ENCODE assay signal across 17 cellular contexts in genomic region chr5:156273325-156273724, GRCh38. TPM values are rescaled to one million over a fixed set of nuclear protein-coding genes. Genes with fewer than 3 reads are reported as not detected.
A peak's percentile ranks its signal among the peaks of the same experiment; 100 is the strongest.
DNase-seq lines count a peak whose midpoint lies in the region; ATAC-seq and TF ChIP-seq lines count a peak whose summit lies in the region.
"Had no signal": no experiment of that assay in that cellular context is flagged by ENCODE, and none has a peak within 500 bp of the region (broad histone marks: within the 10 kb centered on the region; RNA-seq: fewer than 3 reads in every experiment).

No MANE protein-coding gene starts in this region.

- no peak overlapping the region for H3K4me3 ChIP-seq in gastrocnemius medialis
- H3K4me3 ChIP-seq: HAP-1 had no signal

- no peak for DNase-seq in left ventricle myocardium superior
- no peak for DNase-seq in Right ventricle myocardium inferior (ENCODE audit: missing footprints)
- peak; percentile 1 for DNase-seq in fibroblast of peridontal ligament (ENCODE audit: extremely low read depth)
- DNase-seq in gastrocnemius medialis: no peak
- DNase-seq in activated CD4-positive, alpha-beta T cell treated with anti-CD3 and anti-CD28 coated beads for 1 hour: no peak
- DNase-seq: C1 segment of cervical spinal cord; Calu3; CD4-positive, alpha-beta memory T cell; COR-L47; DMS53; DMS79 treated with DMSO at 0.1 percent for 48 hours; GF-D8; GOT3; HFFc6 had no signal

- peaks cover 32 to 34% of the 10 kb centered on the region in 2 donors for H3K4me1 ChIP-seq in gastrocnemius medialis

- TF ChIP-seq CTCF in gastrocnemius medialis (IDR thresholded peaks at IDR 0.05 in 4 of 5, conservative IDR thresholded peaks at IDR 0.05 in 1 of 5): no peak

- intact Hi-C loops in left ventricle myocardium superior (cut with micrococcal nuclease): no loop called here
- intact Hi-C loops in Right ventricle myocardium inferior (cut with DNase I): loop anchor here (5.0 kb wide), 1 partner anchor 54 kb away; the partner anchor contains the start of gene SGCD
- intact Hi-C loops in gastrocnemius medialis (cut with DNase I; ENCODE audit: low total_unique reads): loop anchor here (2.0 to 10.0 kb wide), 2 partner anchors 53 to 299 kb away; partner anchors contain the start of gene SGCD

- peak overlapping the region in 3 of 4 donors; percentile 2 to 80 (median 72) for H3K27ac ChIP-seq in gastrocnemius medialis

- peaks cover 0 to 5% (median 0%) of the 10 kb centered on the region in 3 donors for H3K9me3 ChIP-seq in gastrocnemius medialis
- H3K9me3 ChIP-seq: HAP-1 had no signal

- no peaks in the 10 kb centered on the region for H3K27me3 ChIP-seq in gastrocnemius medialis

- TF ChIP-seq POLR2A in gastrocnemius medialis (IDR thresholded peaks at IDR 0.05): no peak

- no peaks in the 10 kb centered on the region for H3K36me3 ChIP-seq in gastrocnemius medialis
- H3K36me3 ChIP-seq: HAP-1 had no signal

- peak; percentile 12 for ATAC-seq in left ventricle myocardium superior
- no peak for ATAC-seq in Right ventricle myocardium inferior
- no peak for ATAC-seq in gastrocnemius medialis
- no peak for ATAC-seq in HG03469 (IDR thresholded peaks at IDR 0.05; ENCODE audit: unreplicated experiment)

- in situ Hi-C loops in gastrocnemius medialis (cut with MboI; ENCODE audit: low sequenced_read_pairs in 4 of 4): no loop called here

RNA-seq across cellular contexts. Expression of gene SGCD, which starts 53.6 kb away (rescaled TPM):
- 76.9 TPM for total RNA-seq in left ventricle myocardium superior
- total RNA-seq in Right ventricle myocardium inferior: 75.2 TPM
- 10 to 100 TPM in 3 of 4 donors, 1 to 10 TPM in 1; 8.2 to 53.5 (median 35.8) TPM for total RNA-seq in gastrocnemius medialis
- total RNA-seq: Calu3; CD4-positive, alpha-beta memory T cell; G401 had no signal
